Comparison of ENCODE assay signal across 13 cellular contexts in the genomic region with DNA sequence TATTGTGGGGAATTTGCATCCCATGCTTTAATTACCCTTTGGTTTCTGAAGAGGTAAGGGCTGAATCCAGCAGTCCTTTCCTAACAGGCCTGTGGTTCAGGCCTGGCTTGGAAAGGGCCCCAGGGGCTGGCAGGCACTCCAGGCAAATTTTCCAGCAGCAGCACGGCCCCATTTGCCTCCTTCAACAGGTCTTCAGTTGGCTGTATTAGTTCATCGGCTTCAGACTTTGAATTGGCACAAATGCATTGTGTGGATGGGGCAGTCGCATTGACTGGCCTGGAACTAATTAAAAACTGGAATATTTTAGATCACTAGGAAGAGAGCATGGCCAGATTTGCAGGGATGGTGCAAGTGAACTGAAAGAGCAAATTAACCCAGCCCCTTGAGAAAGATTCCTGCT.
"Had no signal": no experiment of that assay in that cellular context is flagged by ENCODE, and none has a peak within 500 bp of the region (broad histone marks: within the 10 kb centered on the region; RNA-seq: fewer than 3 reads in every experiment).

No MANE protein-coding gene starts in this region.

- DNase-seq: activated CD4-positive, alpha-beta T cell treated with anti-CD3 and anti-CD28 coated beads, Interleukin-2, amount 10 ng/mL, durations not matched to agents 7 days and 5 days; activated CD4-positive, CD25-positive, alpha-beta regulatory T cell; activated naive CD4-positive, alpha-beta T cell treated with anti-CD3 and anti-CD28 coated beads, Interleukin-2, amount 50 U/mL, for 16 hours; adrenal gland; endodermal cell; foreskin melanocyte; kidney glomerular epithelial cell; lower lobe of right lung; naive thymus-derived CD8-positive, alpha-beta T cell; stimulated activated CD4-positive, alpha-beta T cell treated with anti-CD3 and anti-CD28 coated beads, Interleukin-2, amount 100 ng/mL, for 48 hours; stimulated activated naive CD8-positive, alpha-beta T cell treated with anti-CD3 and anti-CD28 coated beads, Interleukin-15, amount 100 ng/mL, for 72 hours; T-helper 2 cell had no signal

- H3K27ac ChIP-seq: adrenal gland, lower lobe of right lung, thoracic aorta had no signal

- H3K4me3 ChIP-seq: adrenal gland, lower lobe of right lung, thoracic aorta had no signal

- H3K4me1 ChIP-seq: adrenal gland, lower lobe of right lung had no signal

- H3K27me3 ChIP-seq: adrenal gland had no signal

- H3K9me3 ChIP-seq: adrenal gland, lower lobe of right lung, thoracic aorta had no signal

- H3K36me3 ChIP-seq: adrenal gland, lower lobe of right lung, thoracic aorta had no signal
